In the genomic region with DNA sequence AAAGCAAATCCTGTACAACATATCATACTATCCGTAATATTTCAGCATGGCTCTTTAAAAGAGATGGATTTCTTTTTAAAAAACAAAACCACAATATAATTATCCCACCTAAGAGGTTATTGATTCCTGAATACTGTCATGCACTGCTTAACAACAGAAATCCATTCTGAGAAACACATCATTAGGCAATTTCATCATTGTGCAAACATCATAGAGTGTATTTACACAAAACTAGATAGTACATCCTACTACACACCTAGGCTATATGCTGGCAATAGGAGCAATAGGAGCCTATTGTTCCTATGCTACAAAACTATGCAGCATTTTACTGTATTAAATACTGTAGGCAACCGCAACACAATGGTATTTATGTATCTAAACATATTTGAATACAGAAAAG, we compare ENCODE assay signal across 25 cellular contexts.
A peak's percentile ranks its signal among the peaks of the same experiment; 100 is the strongest.
DNase-seq lines count a peak whose midpoint lies in the region; ATAC-seq and TF ChIP-seq lines count a peak whose summit lies in the region.
"Had no signal": no experiment of that assay in that cellular context is flagged by ENCODE, and none has a peak within 500 bp of the region (broad histone marks: within the 10 kb centered on the region; RNA-seq: fewer than 3 reads in every experiment).

No MANE protein-coding gene starts in this region.

- H3K79me2 ChIP-seq in MM.1S (ENCODE audit: low read length): no peaks in the 10 kb centered on the region

- no peak for TF ChIP-seq CTCF in MM.1S (IDR thresholded peaks at IDR 0.05; ENCODE audit: low read length)

- H3F3A ChIP-seq in MM.1S (ENCODE audit: insufficient read depth, low read length): no peaks in the 10 kb centered on the region

- H3K9me3 ChIP-seq in MM.1S (replicated peaks; ENCODE audit: insufficient read depth, low read length): no peaks in the 10 kb centered on the region
- H3K9me3 ChIP-seq: BLaER1, pancreas had no signal

- no peaks in the 10 kb centered on the region for H4K20me1 ChIP-seq in MM.1S (ENCODE audit: insufficient read depth, low read length)
- H4K20me1 ChIP-seq: BLaER1 had no signal

- no peaks in the 10 kb centered on the region for H3K4me1 ChIP-seq in MM.1S (ENCODE audit: low read length)
- H3K4me1 ChIP-seq: BLaER1, pancreas had no signal

- no peak overlapping the region for H3K27ac ChIP-seq in MM.1S (ENCODE audit: low read length)
- H3K27ac ChIP-seq: BLaER1, pancreas had no signal

- no peak for ATAC-seq in GM21786 (IDR thresholded peaks at IDR 0.05; ENCODE audit: unreplicated experiment)
- ATAC-seq: sciatic nerve; stimulated activated naive CD8-positive, alpha-beta T cell treated with anti-CD3 and anti-CD28 coated beads, Interleukin-15, Interleukin-2, amounts not matched to agents 100 U/mL and 50 U/mL, for 24 hours had no signal

- no peak overlapping the region for H3K4me2 ChIP-seq in MM.1S (ENCODE audit: low read depth, low read length)
- H3K4me2 ChIP-seq: BLaER1 had no signal

- H2AFZ ChIP-seq in MM.1S (ENCODE audit: low read length): no peak overlapping the region

- H3K36me3 ChIP-seq in MM.1S (replicated peaks; ENCODE audit: insufficient read depth, low read length): no peaks in the 10 kb centered on the region
- H3K36me3 ChIP-seq: BLaER1, pancreas had no signal

- no peaks in the 10 kb centered on the region for H3K27me3 ChIP-seq in MM.1S (replicated peaks; ENCODE audit: insufficient read depth, low read length)
- H3K27me3 ChIP-seq: BLaER1, pancreas had no signal

- DNase-seq in DMS53 treated with DMSO at 0.1 percent for 48 hours (lab: John Stamatoyannopoulos, UW; ENCODE audit: unreplicated experiment): peak; percentile 20
- peak; percentile 83 for DNase-seq in NCI-H146 treated with DMSO at 0.1 percent for 48 hours (lab: John Stamatoyannopoulos, UW; ENCODE audit: unreplicated experiment)
- DNase-seq in NCI-H69 (lab: John Stamatoyannopoulos, UW): peak; percentile 76
- DNase-seq in kidney glomerular epithelial cell (lab: John Stamatoyannopoulos, UW): peak; percentile 34
- no peak for DNase-seq in NCI-H226
- DNase-seq in dedifferentiated amniotic fluid mesenchymal stem cell (ENCODE audit: extremely low spot score): no peak
- DNase-seq in MM.1S: no peak
- DNase-seq: ACHN; activated CD4-positive, alpha-beta T cell treated with anti-CD3 and anti-CD28 coated beads, Interleukin-2, amount 50 U/mL, for 4 hours; activated CD4-positive, CD25-positive, alpha-beta regulatory T cell; aorta; Caco-2; caudate nucleus; HCEC 1CT; IMR-90; islet precursor cell; NCI-H1694; NCI-H524; pancreas; stimulated activated naive CD8-positive, alpha-beta T cell treated with anti-CD3 and anti-CD28 coated beads, Interleukin-15, Interleukin-2, amounts not matched to agents 100 U/mL and 50 U/mL, for 24 hours; SW 1271 had no signal

- H3K9me2 ChIP-seq in MM.1S (replicated peaks; ENCODE audit: insufficient read depth, low read length): no peaks in the 10 kb centered on the region

- H3K4me3 ChIP-seq in MM.1S (ENCODE audit: low read length): no peak overlapping the region
- H3K4me3 ChIP-seq: BLaER1, lung, pancreas had no signal

- no peak overlapping the region for H3K9ac ChIP-seq in MM.1S (ENCODE audit: low read length)
- H3K9ac ChIP-seq: BLaER1 had no signal

Comparison
In these comparisons a context has a peak if more than half of its experiments do, and no peak if none do; other contexts are left out.
1. DNase-seq: peak in DMS53 treated with DMSO at 0.1 percent for 48 hours (single experiment), NCI-H146 treated with DMSO at 0.1 percent for 48 hours (single experiment), NCI-H69 (single experiment) and kidney glomerular epithelial cell (single experiment); none in NCI-H226 (single experiment), dedifferentiated amniotic fluid mesenchymal stem cell (single experiment) and MM.1S (single experiment).